Comparison of ENCODE assay signal across 11 cellular contexts in genomic region chr20:10861086-10861485, GRCh38.
DNase-seq lines count a peak whose midpoint lies in the region; ATAC-seq and TF ChIP-seq lines count a peak whose summit lies in the region.
"Had no signal": no experiment of that assay in that cellular context is flagged by ENCODE, and none has a peak within 500 bp of the region (broad histone marks: within the 10 kb centered on the region; RNA-seq: fewer than 3 reads in every experiment).

No MANE protein-coding gene starts in this region.

- intact Hi-C loops in left ventricle myocardium inferior (cut with micrococcal nuclease) = loop anchor here (10.0 kb wide), 1 partner anchor 116 kb away; no protein-coding TSS in a partner anchor
- intact Hi-C loops in naive thymus-derived CD4-positive, alpha-beta T cell (cut with micrococcal nuclease) = no loop called here

- H3K27ac Mint-ChIP-seq in naive thymus-derived CD4-positive, alpha-beta T cell = no peak overlapping the region

- CTCF ChIA-PET in naive thymus-derived CD4-positive, alpha-beta T cell (lab: Charles Lee) = no interaction called here

- H3K4me1 Mint-ChIP-seq in naive thymus-derived CD4-positive, alpha-beta T cell = no peaks in the 10 kb centered on the region

- H3K36me3 Mint-ChIP-seq in naive thymus-derived CD4-positive, alpha-beta T cell = no peaks in the 10 kb centered on the region

- H3K27ac ChIP-seq in left ventricle myocardium inferior (replicated peaks) = no peak overlapping the region
- no peak overlapping the region for H3K27ac ChIP-seq in substantia nigra (ENCODE audit: low read depth, low read length, poor library complexity, severe bottlenecking)
- H3K27ac ChIP-seq in naive thymus-derived CD4-positive, alpha-beta T cell (ENCODE audit: low read depth, low read length) = no peak overlapping the region
- H3K27ac ChIP-seq: Peyer's patch had no signal

- H3K9me3 Mint-ChIP-seq in naive thymus-derived CD4-positive, alpha-beta T cell = peaks cover 0 to 12% (median 2%) of the 10 kb centered on the region in 11 donors

- H3K36me3 ChIP-seq in left ventricle myocardium inferior = no peaks in the 10 kb centered on the region
- no peaks in the 10 kb centered on the region for H3K36me3 ChIP-seq in naive thymus-derived CD4-positive, alpha-beta T cell (ENCODE audit: control insufficient read depth in 2 of 3, insufficient read depth in 3 of 3, low read length in 3 of 3)
- H3K36me3 ChIP-seq: Peyer's patch had no signal

- H3K27me3 Mint-ChIP-seq in naive thymus-derived CD4-positive, alpha-beta T cell = peaks cover 0 to under 1% (median 0%) of the 10 kb centered on the region in 5 donors

- peaks cover 45% of the 10 kb centered on the region for H3K4me1 ChIP-seq in left ventricle myocardium inferior
- H3K4me1 ChIP-seq in naive thymus-derived CD4-positive, alpha-beta T cell (ENCODE audit: control insufficient read depth in 2 of 2, insufficient read depth in 2 of 2, low read length in 2 of 2) = no peaks in the 10 kb centered on the region

- peak; percentile 62 for DNase-seq in HS-27A (ENCODE audit: low read depth)
- peak; percentile 60 for DNase-seq in SIG-M5 (lab: John Stamatoyannopoulos, UW)
- DNase-seq in epithelial cell of esophagus (ENCODE audit: low read depth) = peak; percentile 81
- DNase-seq in left ventricle myocardium inferior = no peak
- no peak for DNase-seq in NCI-H774 (lab: John Stamatoyannopoulos, UW)
- no peak for DNase-seq in substantia nigra (lab: John Stamatoyannopoulos, UW)
- DNase-seq in naive thymus-derived CD4-positive, alpha-beta T cell = no peak
- DNase-seq: activated CD8-positive, alpha-beta memory T cell treated with anti-CD3 and anti-CD28 coated beads, Interleukin-2, amount 50 U/mL, for 4 hours; anterior cingulate cortex; Peyer's patch; right cardiac atrium had no signal

- no peak for ATAC-seq in naive thymus-derived CD4-positive, alpha-beta T cell
- ATAC-seq: right cardiac atrium had no signal

- no peaks in the 10 kb centered on the region for H3K9me3 ChIP-seq in left ventricle myocardium inferior (replicated peaks)
- no peaks in the 10 kb centered on the region for H3K9me3 ChIP-seq in naive thymus-derived CD4-positive, alpha-beta T cell (ENCODE audit: control insufficient read depth in 2 of 3, low read length in 3 of 3)
- H3K9me3 ChIP-seq: Peyer's patch had no signal

- no peak overlapping the region for H3K4me3 Mint-ChIP-seq in naive thymus-derived CD4-positive, alpha-beta T cell

- POLR2A ChIA-PET in naive thymus-derived CD4-positive, alpha-beta T cell (lab: Charles Lee) = no interaction called here

- H3K4me3 ChIP-seq in epithelial cell of esophagus (ENCODE audit: low read length) = no peak overlapping the region
- no peak overlapping the region for H3K4me3 ChIP-seq in left ventricle myocardium inferior
- no peak overlapping the region for H3K4me3 ChIP-seq in naive thymus-derived CD4-positive, alpha-beta T cell (ENCODE audit: low read length)
- H3K4me3 ChIP-seq: Peyer's patch had no signal

- TF ChIP-seq CTCF in epithelial cell of esophagus (IDR thresholded peaks at IDR 0.05; ENCODE audit: insufficient read depth, low read depth, low read length, missing control alignments) (no peak), left ventricle myocardium inferior (IDR thresholded peaks at IDR 0.05; ENCODE audit: borderline replicate concordance) (no peak)

- H3K27me3 ChIP-seq in left ventricle myocardium inferior (ENCODE audit: low read depth) = no peaks in the 10 kb centered on the region
- no peaks in the 10 kb centered on the region for H3K27me3 ChIP-seq in naive thymus-derived CD4-positive, alpha-beta T cell (ENCODE audit: control insufficient read depth in 2 of 2, insufficient read depth in 2 of 2, low read length in 2 of 2)
- H3K27me3 ChIP-seq: Peyer's patch had no signal

Comparison
In these comparisons a context has a peak if more than half of its experiments do, and no peak if none do; other contexts are left out.
1. DNase-seq: peak in HS-27A (single experiment), SIG-M5 (single experiment) and epithelial cell of esophagus (single experiment); none in left ventricle myocardium inferior (single experiment), NCI-H774 (single experiment), substantia nigra (0 of 49) and naive thymus-derived CD4-positive, alpha-beta T cell (0 of 9).